ENCODE assay signal across 7 cellular contexts in the genomic region with DNA sequence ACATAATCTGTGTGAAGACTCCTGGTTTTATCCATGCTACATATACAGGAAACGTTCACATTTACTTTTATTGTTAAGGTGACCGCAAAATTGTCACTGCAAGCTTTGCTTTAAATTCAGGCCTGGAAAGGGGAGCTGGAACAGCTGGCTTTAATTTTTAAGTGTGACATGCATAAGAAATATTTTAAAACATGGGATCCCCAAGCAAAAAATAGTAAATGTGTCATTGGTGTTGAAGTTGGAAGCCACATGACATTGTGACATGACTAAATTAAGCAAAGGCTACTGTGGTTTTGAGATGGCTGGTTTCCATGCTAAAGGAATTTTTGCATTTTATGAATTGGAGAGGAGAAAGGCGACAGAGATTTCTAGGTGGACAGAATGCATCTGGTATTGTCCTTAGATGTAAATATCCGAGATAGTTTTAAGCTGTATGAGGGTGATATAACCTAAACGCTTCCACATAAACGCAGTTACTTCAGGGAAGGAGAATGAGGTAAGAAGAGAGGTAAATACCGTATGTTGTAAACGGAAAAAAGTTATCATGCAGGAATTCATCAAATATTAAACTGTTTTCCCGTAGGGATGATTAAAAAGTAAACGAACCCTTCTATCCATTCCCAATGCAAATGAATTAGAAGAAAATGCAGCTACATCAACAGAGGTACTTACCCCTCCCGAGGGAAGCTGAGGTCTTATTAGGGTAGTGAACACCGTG. TPM values are rescaled to one million over a fixed set of nuclear protein-coding genes. Genes with fewer than 3 reads are reported as not detected.
DNase-seq lines count a peak whose midpoint lies in the region; ATAC-seq and TF ChIP-seq lines count a peak whose summit lies in the region.

No MANE protein-coding gene starts in this region.

- H3K27ac ChIP-seq in gastroesophageal sphincter (peak overlapping the region; percentile 74 to 98 (median 98)), skin epidermis (peak overlapping the region in 18 of 21 experiments; percentile 42 to 99 (median 94))

- peaks cover 16% of the 10 kb centered on the region for H3K27me3 ChIP-seq in H7 (ENCODE audit: control insufficient read depth, insufficient read depth, low read length)
- no peaks in the 10 kb centered on the region for H3K27me3 ChIP-seq in gastroesophageal sphincter

- 15 to 18% methylated on average over 12 of the region's 12 CpGs for WGBS in gastroesophageal sphincter (ENCODE audit: low coverage in 1 of 2), 2 donors

- no peak for ATAC-seq in T-helper 17 cell
- ATAC-seq in gastroesophageal sphincter = no peak

- no peaks in the 10 kb centered on the region for H3K27me3 Mint-ChIP-seq in T-helper 17 cell

- H3K4me3 ChIP-seq in H7 (ENCODE audit: insufficient read depth, low read depth, low read length) (peak overlapping the region; percentile 74), gastroesophageal sphincter (peak overlapping the region; percentile 67 to 88), skin epidermis (peak overlapping the region; percentile 63 to 96 (median 89))

- H3K9me3 ChIP-seq in T-helper 17 cell (ENCODE audit: control insufficient read depth, low read length, poor library complexity, severe bottlenecking) (no peaks in the 10 kb centered on the region), gastroesophageal sphincter (no peaks in the 10 kb centered on the region)

- no peak for TF ChIP-seq EP300 in gastroesophageal sphincter (IDR thresholded peaks at IDR 0.05)

- H3K4me1 Mint-ChIP-seq in T-helper 17 cell = peaks cover 32% of the 10 kb centered on the region

- no peak for TF ChIP-seq POLR2A in gastroesophageal sphincter (IDR thresholded peaks at IDR 0.05)

- H3K36me3 ChIP-seq in H7 (replicated peaks; ENCODE audit: control insufficient read depth, insufficient read depth, low read length) = no peaks in the 10 kb centered on the region
- no peaks in the 10 kb centered on the region for H3K36me3 ChIP-seq in gastroesophageal sphincter

- no peak for DNase-seq in H7
- DNase-seq in T-helper 17 cell = no peak
- no peak for DNase-seq in activated effector memory CD4-positive, alpha-beta T cell treated with anti-CD3 and anti-CD28 coated beads, Interleukin-2, amount 50 U/mL, for 16 hours
- no peak for DNase-seq in HPDE6-E6E7 (ENCODE audit: extremely low spot score)
- DNase-seq in putamen (ENCODE audit: low spot score) = no peak

- peaks cover 2 to 38% (median 12%) of the 10 kb centered on the region in 3 donors for H3K4me1 ChIP-seq in gastroesophageal sphincter

- H3K36me3 Mint-ChIP-seq in T-helper 17 cell (ENCODE audit: low read depth) = no peaks in the 10 kb centered on the region

- H3K27ac Mint-ChIP-seq in T-helper 17 cell = peak overlapping the region; percentile 96

- H3K4me3 Mint-ChIP-seq in T-helper 17 cell = peak overlapping the region; percentile 98

- no peak for TF ChIP-seq CTCF in gastroesophageal sphincter (IDR thresholded peaks at IDR 0.05)

RNA-seq across cellular contexts. Expression of gene FYTTD1, which starts 0.9 kb away (rescaled TPM):
- total RNA-seq in H7 (2014; rRNA removed; shearing (Covaris generic)) = 13.5 and 17.7 TPM in 2 replicates
- total RNA-seq in T-helper 17 cell (10 to 100 TPM; 52.0 to 67.1 TPM), gastroesophageal sphincter (10 to 100 TPM; 69.1 to 88.1 (median 87.0) TPM)

RNA-seq across cellular contexts. Expression of gene RUBCN, which starts 12.1 kb away (rescaled TPM):
- total RNA-seq in H7 (2014; rRNA removed; shearing (Covaris generic)) = 9.6 and 15.5 TPM in 2 replicates
- 10 to 100 TPM; 40.2 to 41.7 TPM for total RNA-seq in T-helper 17 cell
- total RNA-seq in gastroesophageal sphincter = 10 to 100 TPM; 47.8 to 99.6 (median 60.1) TPM

RNA-seq across cellular contexts. Expression of gene LRCH3, which starts 42.3 kb away (rescaled TPM):
- total RNA-seq in H7 (2014; rRNA removed; shearing (Covaris generic)) = 21.4 and 21.5 TPM in 2 replicates
- total RNA-seq in T-helper 17 cell (10 to 100 TPM; 48.6 to 56.8 TPM), gastroesophageal sphincter (100 to 1,000 TPM in 1 of 4 donors, 10 to 100 TPM in 3; 39.0 to 158 (median 69.6) TPM)
